In genomic region chr2:5367321-5367720, GRCh38 we compare ENCODE assay signal across 25 cellular contexts.
"Had no signal": no experiment of that assay in that cellular context is flagged by ENCODE, and none has a peak within 500 bp of the region (broad histone marks: within the 10 kb centered on the region; RNA-seq: fewer than 3 reads in every experiment).

No MANE protein-coding gene starts in this region.

- ATAC-seq: HepG2, Panc1, PC-3, T-cell had no signal

- H3K4me1 Mint-ChIP-seq: T-cell had no signal

- H3K4me2 ChIP-seq: SK-N-SH had no signal

- H3K9ac ChIP-seq: SK-N-SH had no signal

- H3K4me3 Mint-ChIP-seq: T-cell had no signal

- H3K27ac Mint-ChIP-seq: T-cell had no signal

- H3K27ac ChIP-seq: RWPE1 had no signal

- H3K36me3 Mint-ChIP-seq: T-cell had no signal

- DNase-seq: IMR-90; Kasumi-1; KG1; MM.1S; NCI-H1092 treated with DMSO at 0.1 percent for 48 hours; NCI-H1436; NCI-H187; NCI-H2029; NCI-H2081 treated with DMSO at 0.1 percent for 48 hours; NCI-H2171; NCI-H226; NCI-H446; NCI-H510A; NCI-H524 treated with DMSO at 0.1 percent for 48 hours; NCI-H69; NCI-H774; NK-92 treated with Interleukin-12 subunit alpha and Interleukin-12 subunit beta, amount 100 ng/mL, for 24 hours; PC-3; SHP77; SK-N-SH; SW 1271; T-cell had no signal

- H3K9me2 ChIP-seq: SK-N-SH had no signal
